8 cellular contexts compared by ENCODE assay signal in genomic region chr3:51966486-51966885, GRCh38. TPM values are rescaled to one million over a fixed set of nuclear protein-coding genes. Genes with fewer than 3 reads are reported as not detected.
DNase-seq lines count a peak whose midpoint lies in the region; ATAC-seq and TF ChIP-seq lines count a peak whose summit lies in the region.

No MANE protein-coding gene starts in this region.

- H3K36me3 ChIP-seq in CD8-positive, alpha-beta memory T cell (ENCODE audit: insufficient read depth, low read length) = no peaks in the 10 kb centered on the region
- H3K36me3 ChIP-seq in PC-9 (ENCODE audit: low read depth) (no peaks in the 10 kb centered on the region), esophagus squamous epithelium (no peaks in the 10 kb centered on the region), trophoblast cell (ENCODE audit: control insufficient read depth in 1 of 2, insufficient read depth in 2 of 2, low read length in 2 of 2) (peaks cover 0 to 2% of the 10 kb centered on the region in 2 experiments)

- POLR2A ChIA-PET in CD8-positive, alpha-beta memory T cell (lab: Charles Lee) = interaction anchor here (0.5 to 0.7 kb wide), 2 partner anchors 13 to 234 kb away, joined by 3 read pairs; no protein-coding TSS in a partner anchor
- POLR2A ChIA-PET in PC-9 (lab: Charles Lee; ENCODE audit: unreplicated experiment) = no interaction called here

- no peak overlapping the region for H3K27ac ChIP-seq in CD8-positive, alpha-beta memory T cell (ENCODE audit: low read depth, low read length)
- H3K27ac ChIP-seq in PC-9 (no peak overlapping the region), esophagus squamous epithelium (peak overlapping the region in 3 of 4 donors; percentile 85 to 95 (median 90)), trophoblast cell (ENCODE audit: low read depth, low read length) (no peak overlapping the region)

- no peaks in the 10 kb centered on the region for H3K27me3 ChIP-seq in CD8-positive, alpha-beta memory T cell (ENCODE audit: insufficient read depth, low read length, poor library complexity, severe bottlenecking)
- H3K27me3 ChIP-seq in PC-9 (ENCODE audit: insufficient read depth, low read depth) (no peaks in the 10 kb centered on the region), esophagus squamous epithelium (no peaks in the 10 kb centered on the region), trophoblast cell (ENCODE audit: insufficient read depth, low read length) (no peaks in the 10 kb centered on the region)

- TSS peak; percentile 13 for BruUV-seq in PC-9 (replicated peaks; lab: Mats Ljungman, UMichigan)

- peak overlapping the region; percentile 85 for H4K91ac ChIP-seq in trophoblast cell (ENCODE audit: low read depth, low read length)

- H3K4me2 ChIP-seq in PC-9 = peak overlapping the region; percentile 80
- H3K4me2 ChIP-seq in trophoblast cell (ENCODE audit: low read length) = peak overlapping the region; percentile 62

- H4K8ac ChIP-seq in trophoblast cell (ENCODE audit: low read depth, low read length) = peak overlapping the region; percentile 83

- peaks cover 0 to 3% of the 10 kb centered on the region in 2 donors for H3K27me3 Mint-ChIP-seq in CD8-positive, alpha-beta memory T cell

- H3K27ac Mint-ChIP-seq in CD8-positive, alpha-beta memory T cell = peak overlapping the region in 7 of 8 donors; percentile 30 to 89 (median 63)

- H3K14ac ChIP-seq in trophoblast cell (ENCODE audit: low read length) = peak overlapping the region; percentile 89

- no peak overlapping the region for H2BK5ac ChIP-seq in trophoblast cell (ENCODE audit: low read depth, low read length, poor library complexity)

- WGBS in esophagus squamous epithelium, 2 donors = 71 to 80% methylated on average over 2 of the region's 5 CpGs
- WGBS in trophoblast cell (ENCODE audit: extremely low coverage, insufficient coverage, insufficient read length) = no CpG with 5 or more reads among the region's 5 CpGs

- TF ChIP-seq POLR2A in esophagus squamous epithelium (IDR thresholded peaks at IDR 0.05) = no peak

- no peaks in the 10 kb centered on the region for H3K9me3 ChIP-seq in CD8-positive, alpha-beta memory T cell (ENCODE audit: low read length)
- H3K9me3 ChIP-seq in PC-9 (ENCODE audit: insufficient read depth, low read depth) (no peaks in the 10 kb centered on the region), esophagus squamous epithelium (no peaks in the 10 kb centered on the region), trophoblast cell (ENCODE audit: insufficient read depth, low read depth, low read length) (no peaks in the 10 kb centered on the region)

- peak overlapping the region; percentile 83 for H2AK5ac ChIP-seq in trophoblast cell (ENCODE audit: low read length)

- peaks cover 16% of the 10 kb centered on the region for H3K4me1 ChIP-seq in CD8-positive, alpha-beta memory T cell (ENCODE audit: insufficient read depth, low read length)
- H3K4me1 ChIP-seq in PC-9 (replicated peaks; ENCODE audit: insufficient read depth) (peaks cover 4% of the 10 kb centered on the region; the same call in 1 of the 2 replicates), esophagus squamous epithelium (peaks cover 22 to 91% (median 28%) of the 10 kb centered on the region in 3 donors), trophoblast cell (ENCODE audit: control insufficient read depth in 1 of 2, insufficient read depth in 2 of 2, low read length in 2 of 2) (peaks cover 13 to 23% of the 10 kb centered on the region in 2 experiments)

- peak overlapping the region; percentile 58 for H3K4me3 ChIP-seq in CD8-positive, alpha-beta memory T cell (ENCODE audit: low read length)
- peak overlapping the region; percentile 56; the same call in 1 of the 2 replicates for H3K4me3 ChIP-seq in PC-9
- peak overlapping the region; percentile 60 to 86 (median 78) for H3K4me3 ChIP-seq in esophagus squamous epithelium
- H3K4me3 ChIP-seq in trophoblast cell (ENCODE audit: low read depth, low read length) = peak overlapping the region; percentile 66

- H2BK120ac ChIP-seq in trophoblast cell (ENCODE audit: insufficient read depth, low read length, poor library complexity) = no peak overlapping the region

- peak overlapping the region; percentile 72 to 86 (median 81) for H3K4me3 Mint-ChIP-seq in CD8-positive, alpha-beta memory T cell

- H3K23ac ChIP-seq in trophoblast cell (ENCODE audit: low read length) = no peak overlapping the region

- no peak for TF ChIP-seq CTCF in PC-9 (conservative IDR thresholded peaks at IDR 0.05)
- no peak for TF ChIP-seq CTCF in esophagus squamous epithelium (IDR thresholded peaks at IDR 0.05)

- DNase-seq in CD8-positive, alpha-beta memory T cell = no peak
- DNase-seq in PC-9 (no peak), esophagus squamous epithelium (lab: John Stamatoyannopoulos, UW) (no peak), trophoblast cell (no peak), occipital lobe (lab: John Stamatoyannopoulos, UW) (no peak)

- H4K12ac ChIP-seq in trophoblast cell (ENCODE audit: low read depth, low read length) = no peak overlapping the region

- H3K36me3 Mint-ChIP-seq in CD8-positive, alpha-beta memory T cell = peaks cover 0 to 4% (median 3%) of the 10 kb centered on the region in 3 donors

- H2BK12ac ChIP-seq in trophoblast cell (ENCODE audit: low read length) = no peak overlapping the region

- ATAC-seq in HG03432 (IDR thresholded peaks at IDR 0.05; ENCODE audit: unreplicated experiment) = no peak
- no peak for ATAC-seq in activated CD4-positive, CD25-positive, alpha-beta regulatory T cell treated with anti-CD3 and anti-CD28 coated beads, Interleukin-2, amount 50 U/mL, for 24 hours
- ATAC-seq in GM21381 (IDR thresholded peaks at IDR 0.05; ENCODE audit: unreplicated experiment) = no peak

- peaks cover 13% of the 10 kb centered on the region for H3K79me1 ChIP-seq in trophoblast cell (ENCODE audit: low read length)

- no peaks in the 10 kb centered on the region for H4K20me1 ChIP-seq in PC-9 (ENCODE audit: insufficient read depth)

- H3K18ac ChIP-seq in trophoblast cell (ENCODE audit: low read length) = peak overlapping the region; percentile 60

- H3K9me3 Mint-ChIP-seq in CD8-positive, alpha-beta memory T cell = no peaks in the 10 kb centered on the region

- CTCF ChIA-PET in CD8-positive, alpha-beta memory T cell (lab: Charles Lee) = interaction anchor here (1.1 kb wide), 1 partner anchor 7 kb away, joined by 3 read pairs; the partner anchor contains the start of gene ABHD14B
- CTCF ChIA-PET in PC-9 (lab: Charles Lee) = no interaction called here

- intact Hi-C loops in PC-9 (cut with micrococcal nuclease; ENCODE audit: unreplicated experiment) (no loop called here), esophagus squamous epithelium (cut with DNase I) (no loop called here)

- H3K4me1 Mint-ChIP-seq in CD8-positive, alpha-beta memory T cell = peaks cover 14 to 44% (median 31%) of the 10 kb centered on the region in 3 donors

- peak overlapping the region; percentile 19 for H3K4ac ChIP-seq in trophoblast cell (ENCODE audit: low read depth, low read length)

- peaks cover 23% of the 10 kb centered on the region for H3F3A ChIP-seq in PC-9 (ENCODE audit: insufficient read depth, low read depth)

- no peak overlapping the region for H3K9ac ChIP-seq in trophoblast cell (ENCODE audit: low read length)

- no peak overlapping the region for H2AFZ ChIP-seq in PC-9
- no peak overlapping the region for H2AFZ ChIP-seq in trophoblast cell (ENCODE audit: insufficient read depth, low read length, poor library complexity)

- H3K9me2 ChIP-seq in PC-9 (ENCODE audit: insufficient read depth) = no peaks in the 10 kb centered on the region

- H3K79me2 ChIP-seq in PC-9 (ENCODE audit: low read depth) = no peaks in the 10 kb centered on the region; the same call in 1 of the 2 replicates
- H3K79me2 ChIP-seq in trophoblast cell (ENCODE audit: control insufficient read depth, insufficient read depth, low read length, poor library complexity) = peaks cover 10% of the 10 kb centered on the region

RNA-seq across cellular contexts. Expression of gene PCBP4, which starts 0.8 kb away (rescaled TPM):
- 10 to 100 TPM in 1 of 2 experiments, 1 to 10 TPM in 1; 9.7 to 12.5 TPM for total RNA-seq in CD8-positive, alpha-beta memory T cell
- 12.5 TPM for polyA plus RNA-seq in CD8-positive, alpha-beta memory T cell
- total RNA-seq in PC-9 (2021) = 14.7 and 17.9 TPM in 2 replicates
- 10 to 100 TPM; 13.0 to 47.3 (median 19.5) TPM for total RNA-seq in esophagus squamous epithelium
- polyA plus RNA-seq in trophoblast cell (2013) = 25.0 and 25.9 TPM in 2 replicates
- total RNA-seq in occipital lobe = 42.7 TPM

RNA-seq across cellular contexts. Expression of gene ABHD14B, which starts 7.4 kb away (rescaled TPM):
- 10 to 100 TPM; 56.1 to 56.7 TPM for total RNA-seq in CD8-positive, alpha-beta memory T cell
- 97.2 TPM for polyA plus RNA-seq in CD8-positive, alpha-beta memory T cell
- total RNA-seq in PC-9 (2021) = 63.2 and 64.4 TPM in 2 replicates
- 10 to 100 TPM; 29.6 to 54.4 (median 33.4) TPM for total RNA-seq in esophagus squamous epithelium
- 5.7 and 5.8 TPM in 2 replicates for polyA plus RNA-seq in trophoblast cell (2013)
- 1.9 TPM for total RNA-seq in occipital lobe

RNA-seq across cellular contexts. Expression of gene ABHD14A, which starts 8.4 kb away (rescaled TPM):
- total RNA-seq in CD8-positive, alpha-beta memory T cell = 10 to 100 TPM; 14.4 to 16.0 TPM
- 117 TPM for polyA plus RNA-seq in CD8-positive, alpha-beta memory T cell
- total RNA-seq in PC-9 (2021) (7.1 and 9.9 TPM in 2 replicates), esophagus squamous epithelium (10 to 100 TPM in 2 of 4 donors, 1 to 10 TPM in 2; 4.3 to 14.2 (median 9.4) TPM), occipital lobe (20.6 TPM)
- 4.3 TPM in 2 replicates for polyA plus RNA-seq in trophoblast cell (2013)

RNA-seq across cellular contexts. Expression of gene GPR62, which starts 11.3 kb away (rescaled TPM):
- total RNA-seq in CD8-positive, alpha-beta memory T cell = not detected
- not detected for polyA plus RNA-seq in CD8-positive, alpha-beta memory T cell
- total RNA-seq in PC-9 (2021) = not detected in 2 replicates
- under 1 TPM in 2 of 4 donors, not detected in 2; 0.09 to 0.38 TPM for total RNA-seq in esophagus squamous epithelium
- 0.01 TPM in 1 of 2 replicates, not detected in the other for polyA plus RNA-seq in trophoblast cell (2013)
- total RNA-seq in occipital lobe = 0.62 TPM

RNA-seq across cellular contexts. Expression of gene ACY1, which starts 16.8 kb away (rescaled TPM):
- 10 to 100 TPM; 46.1 to 49.0 TPM for total RNA-seq in CD8-positive, alpha-beta memory T cell
- polyA plus RNA-seq in CD8-positive, alpha-beta memory T cell = 13.8 TPM
- total RNA-seq in PC-9 (2021) = 52.2 and 63.3 TPM in 2 replicates
- total RNA-seq in esophagus squamous epithelium = 10 to 100 TPM; 20.2 to 42.7 (median 33.6) TPM
- polyA plus RNA-seq in trophoblast cell (2013) = 12.0 and 12.2 TPM in 2 replicates
- total RNA-seq in occipital lobe = 2.8 TPM

Comparison
In these comparisons a context has a peak if more than half of its experiments do, and no peak if none do; other contexts are left out.
1. H3K27ac ChIP-seq: peak in esophagus squamous epithelium (3 of 4); none in CD8-positive, alpha-beta memory T cell (single experiment), PC-9 (single experiment) and trophoblast cell (single experiment).
2. RNA of gene ABHD14B, which starts 7.4 kb away (total RNA-seq): 63.2 to 64.4 TPM in PC-9, 56.1 to 56.7 TPM in CD8-positive, alpha-beta memory T cell and 29.6 to 54.4 TPM in esophagus squamous epithelium; 1.9 TPM in occipital lobe (single experiment); every median in the first group is over 10 times any median in the second.
3. Peak in every context shown above with its lines, with median percentiles within 50 percentile points of each other: H3K4me3 ChIP-seq.